ENCODE assay signal across 25 cellular contexts in genomic region chr2:89781962-89782361, GRCh38.
A peak's percentile ranks its signal among the peaks of the same experiment; 100 is the strongest.
DNase-seq lines count a peak whose midpoint lies in the region; ATAC-seq, FAIRE-seq and TF ChIP-seq lines count a peak whose summit lies in the region.
"Had no signal": no experiment of that assay in that cellular context is flagged by ENCODE, and none has a peak within 500 bp of the region (broad histone marks: within the 10 kb centered on the region; RNA-seq: fewer than 3 reads in every experiment).

No MANE protein-coding gene starts in this region.

- H3K4me1 ChIP-seq in HepG2 (ENCODE audit: insufficient read depth, low read length): no peaks in the 10 kb centered on the region
- no peaks in the 10 kb centered on the region for H3K4me1 ChIP-seq in right lobe of liver
- no peaks in the 10 kb centered on the region for H3K4me1 ChIP-seq in GM12878 (ENCODE audit: control insufficient read depth, insufficient read depth, low read length)
- H3K4me1 ChIP-seq in liver (ENCODE audit: control insufficient read depth in 4 of 4, insufficient read depth in 4 of 4, low read length in 3 of 4): no peaks in the 10 kb centered on the region
- H3K4me1 ChIP-seq: BE2C, BLaER1 had no signal

- H3K27ac ChIP-seq in HepG2 (ENCODE audit: extremely low read length, insufficient read depth, low read length): no peak overlapping the region
- H3K27ac ChIP-seq in right lobe of liver: no peak overlapping the region
- H3K27ac ChIP-seq in GM12878 (ENCODE audit: control insufficient read depth, insufficient read depth): no peak overlapping the region
- no peak overlapping the region for H3K27ac ChIP-seq in liver (ENCODE audit: low read depth in 1 of 2, low read length in 2 of 2)
- H3K27ac ChIP-seq: BLaER1 had no signal

- H2AFZ ChIP-seq in HepG2 (ENCODE audit: low read length) (no peak overlapping the region), GM12878 (ENCODE audit: control insufficient read depth, low read depth, low read length) (no peak overlapping the region)

- no peak overlapping the region for H3K4me3 ChIP-seq in HepG2 (replicated peaks in 1 of 3; ENCODE audit: insufficient read depth in 1 of 3, low read depth in 2 of 3, low read length in 3 of 3)
- no peak overlapping the region for H3K4me3 ChIP-seq in right lobe of liver
- H3K4me3 ChIP-seq in GM12878: no peak overlapping the region
- H3K4me3 ChIP-seq in liver (ENCODE audit: low read depth in 1 of 3, low read length in 3 of 3): peak overlapping the region in 2 of 3 donors; percentile 1 to 25
- H3K4me3 ChIP-seq: BLaER1 had no signal

- H3K9me3 ChIP-seq in HepG2 (ENCODE audit: low read length) (peaks cover 100% of the 10 kb centered on the region), right lobe of liver (peaks cover 4 to 85% (median 17%) of the 10 kb centered on the region in 4 donors), GM12878 (replicated peaks; ENCODE audit: control insufficient read depth, insufficient read depth, low read length) (peaks cover 6% of the 10 kb centered on the region; the same call in 2 of the 3 replicates), liver (ENCODE audit: control insufficient read depth in 4 of 4, low read length in 3 of 4) (peaks cover 8 to 96% (median 66%) of the 10 kb centered on the region in 4 donors)

- FAIRE-seq in HepG2 (lab: Jason Lieb, UNC) (no peak), GM12878 (lab: Jason Lieb, UNC) (no peak)
- FAIRE-seq: A204.1, GM12891 had no signal

- peaks cover 50 to 99% (median 93%) of the 10 kb centered on the region in 6 donors for H3K9me3 Mint-ChIP-seq in immature natural killer cell

- TF ChIP-seq EP300 in HepG2 (IDR thresholded peaks at IDR 0.05; ENCODE audit: low read depth in 2 of 2, low read length in 2 of 2) (no peak), HepG2 (CRISPR knock-in tag; IDR thresholded peaks at IDR 0.05; ENCODE audit: borderline replicate concordance) (no peak), GM12878 (IDR thresholded peaks at IDR 0.05; ENCODE audit: borderline replicate concordance in 1 of 2, control insufficient read depth in 1 of 2, low read depth in 2 of 2, low read length in 2 of 2) (no peak)

- no peak for ATAC-seq in HepG2
- no peak for ATAC-seq in right lobe of liver
- ATAC-seq in GM12878: no peak

- H3K4me1 Mint-ChIP-seq in immature natural killer cell: no peaks in the 10 kb centered on the region
- H3K4me1 Mint-ChIP-seq: CD14-positive monocyte; CD4-positive, CD25-positive, alpha-beta regulatory T cell; CD8-positive, alpha-beta memory T cell had no signal

- no peaks in the 10 kb centered on the region for H3K27me3 ChIP-seq in HepG2 (ENCODE audit: control insufficient read depth in 1 of 2, insufficient read depth in 2 of 2, low read length in 2 of 2)
- H3K27me3 ChIP-seq in right lobe of liver: no peaks in the 10 kb centered on the region
- H3K27me3 ChIP-seq in GM12878 (replicated peaks in 1 of 2; ENCODE audit: control insufficient read depth in 2 of 2, insufficient read depth in 2 of 2, low read length in 1 of 2): no peaks in the 10 kb centered on the region
- no peaks in the 10 kb centered on the region for H3K27me3 ChIP-seq in liver (ENCODE audit: control insufficient read depth in 4 of 4, insufficient read depth in 4 of 4, low read length in 3 of 4)
- H3K27me3 ChIP-seq: BE2C, BLaER1 had no signal

- H3K79me2 ChIP-seq in HepG2 (ENCODE audit: insufficient read depth, low read length) (no peaks in the 10 kb centered on the region), GM12878 (ENCODE audit: control insufficient read depth, insufficient read depth, low read length) (no peaks in the 10 kb centered on the region)

- TF ChIP-seq POLR2A in HepG2 (IDR thresholded peaks at IDR 0.05; ENCODE audit: insufficient read depth in 1 of 2, low read depth in 2 of 2, low read length in 2 of 2) (no peak), right lobe of liver (IDR thresholded peaks at IDR 0.05) (no peak), GM12878 (IDR thresholded peaks at IDR 0.05; ENCODE audit: low read depth, low read length) (no peak)

- peaks cover 3 to 6% (median 5%) of the 10 kb centered on the region in 3 donors for H3K27me3 Mint-ChIP-seq in immature natural killer cell (ENCODE audit: low read depth in 3 of 3)
- H3K27me3 Mint-ChIP-seq: CD4-positive, alpha-beta memory T cell; CD4-positive, CD25-positive, alpha-beta regulatory T cell had no signal

- H3K36me3 Mint-ChIP-seq in immature natural killer cell: peaks cover 29 to 40% (median 39%) of the 10 kb centered on the region in 3 donors
- H3K36me3 Mint-ChIP-seq: CD14-positive monocyte had no signal

- RAD21 ChIA-PET in GM12878 (lab: Charles Lee; ENCODE audit: unreplicated experiment): no interaction called here

- POLR2A ChIA-PET in HepG2 (lab: Yijun Ruan, JAX) (no interaction called here), GM12878 (lab: Charles Lee) (no interaction called here)

- H3K9ac ChIP-seq in HepG2 (ENCODE audit: insufficient read depth, low read depth, low read length) (no peak overlapping the region), GM12878 (ENCODE audit: control insufficient read depth, insufficient read depth, low read length) (no peak overlapping the region), liver (ENCODE audit: low read depth in 1 of 2, low read length in 2 of 2) (no peak overlapping the region)
- H3K9ac ChIP-seq: BLaER1 had no signal

- TF ChIP-seq CTCF in HepG2 (CRISPR knock-in tag; IDR thresholded peaks at IDR 0.05) (no peak), right lobe of liver (IDR thresholded peaks at IDR 0.05) (no peak), GM12878 (IDR thresholded peaks at IDR 0.05 in 2 of 3, conservative IDR thresholded peaks at IDR 0.05 in 1 of 3; ENCODE audit: control insufficient read depth in 2 of 3, extremely low read depth in 1 of 3, insufficient read depth in 1 of 3, low read depth in 3 of 3, low read length in 3 of 3) (no peak), liver (IDR thresholded peaks at IDR 0.05; ENCODE audit: low read depth, low read length, missing input control) (no peak)

- no TSS peak for BruUV-seq in HepG2 (replicated peaks; lab: Mats Ljungman, UMichigan)
- BruUV-seq in GM12878 (replicated peaks; lab: Mats Ljungman, UMichigan): no TSS peak

- DNase-seq in HepG2 (ENCODE audit: low spot score) (no peak), right lobe of liver (no peak), GM12878 (ENCODE audit: low read depth, low spot score) (no peak), immature natural killer cell (no peak)
- DNase-seq in stimulated activated CD4-positive, alpha-beta T cell treated with anti-CD3 and anti-CD28 coated beads, Interleukin-4, amount 100 ng/mL, for 1 hour: no peak
- DNase-seq: 8988T; ACHN; BE2C; C1 segment of cervical spinal cord; CD4-positive, alpha-beta memory T cell; CD4-positive, CD25-positive, alpha-beta regulatory T cell; CD8-positive, alpha-beta memory T cell; COR-L47; DMS 273 treated with DMSO at 0.1 percent for 48 hours; DMS153; DMS53; DMS79; DND-41; EL; GDM1 had no signal

- H3K36me3 ChIP-seq in HepG2 (replicated peaks in 1 of 2; ENCODE audit: control insufficient read depth in 1 of 2, insufficient read depth in 2 of 2, low read length in 2 of 2) (no peaks in the 10 kb centered on the region), right lobe of liver (no peaks in the 10 kb centered on the region), GM12878 (ENCODE audit: control insufficient read depth in 2 of 2, insufficient read depth in 2 of 2, low read length in 1 of 2) (no peaks in the 10 kb centered on the region), liver (ENCODE audit: control insufficient read depth in 4 of 4, insufficient read depth in 3 of 4, low read depth in 1 of 4, low read length in 3 of 4) (no peaks in the 10 kb centered on the region)
- H3K36me3 ChIP-seq: BE2C, BLaER1 had no signal

- H3K27ac Mint-ChIP-seq in immature natural killer cell: no peak overlapping the region
- H3K27ac Mint-ChIP-seq: CD14-positive monocyte; CD4-positive, alpha-beta memory T cell; CD4-positive, CD25-positive, alpha-beta regulatory T cell; CD8-positive, alpha-beta memory T cell had no signal

- H4K20me1 ChIP-seq in HepG2 (ENCODE audit: insufficient read depth, low read length): no peaks in the 10 kb centered on the region
- H4K20me1 ChIP-seq in GM12878 (ENCODE audit: control insufficient read depth, insufficient read depth): no peaks in the 10 kb centered on the region
- H4K20me1 ChIP-seq: BLaER1 had no signal

- H3K4me2 ChIP-seq in HepG2 (ENCODE audit: low read depth, low read length) (no peak overlapping the region), GM12878 (ENCODE audit: control insufficient read depth, insufficient read depth) (no peak overlapping the region)
- H3K4me2 ChIP-seq: BLaER1 had no signal

- CTCF ChIA-PET in HepG2 (lab: Yijun Ruan, JAX; ENCODE audit: low intra/inter-chr PET ratio, low total read pairs): no interaction called here
- CTCF ChIA-PET in GM12878 (lab: Yijun Ruan, JAX): no interaction called here

- intact Hi-C loops in HepG2 (cut with micrococcal nuclease; ENCODE audit: unreplicated experiment) (no loop called here), right lobe of liver (cut with DNase I) (no loop called here), GM12878 (cut with micrococcal nuclease; ENCODE audit: unreplicated experiment) (no loop called here)

- SMC1A ChIA-PET in GM12878 (lab: Charles Lee; ENCODE audit: uncharacterized antibody, unreplicated experiment): no interaction called here

- H3K4me3 Mint-ChIP-seq in immature natural killer cell: peak overlapping the region in 1 of 5 donors; percentile 1
- H3K4me3 Mint-ChIP-seq: CD14-positive monocyte; CD4-positive, alpha-beta memory T cell; CD4-positive, CD25-positive, alpha-beta regulatory T cell; CD8-positive, alpha-beta memory T cell had no signal

- in situ Hi-C loops in HepG2 (cut with HindIII; ENCODE audit: extremely low pct_ligation_motif_present, low pct_unique_long_range_greater_than_20kb) (no loop called here), GM12878 (cut with MboI) (no loop called here)

- TF ChIP-seq RAD21 in HepG2 (CRISPR knock-in tag; IDR thresholded peaks at IDR 0.05) (no peak), GM12878 (IDR thresholded peaks at IDR 0.05; ENCODE audit: insufficient read depth, low read depth, low read length) (no peak), liver (IDR thresholded peaks at IDR 0.05) (no peak)

- WGBS in HepG2 (ENCODE audit: low lambda C conversion rate): 2% methylated on average over 5 of the region's 5 CpGs
- whole genome bisulfite sequencing in right lobe of liver (ENCODE audit: insufficient coverage, low coverage, low lambda C conversion rate, missing lambda C conversion rate): 23% methylated on average over 5 of the region's 5 CpGs
- 18% methylated on average over 5 of the region's 5 CpGs for WGBS in GM12878 (ENCODE audit: insufficient coverage, insufficient replicate concordance, low lambda C conversion rate, missing lambda C conversion rate)
- 47% methylated on average over 5 of the region's 5 CpGs for WGBS in liver

TF ChIP-seq in HepG2, 621 proteins besides CTCF, POLR2A, EP300 and RAD21 (continues in another document):
- peak; percentile 28 for TF ChIP-seq PHB2 (IDR thresholded peaks at IDR 0.05; ENCODE audit: partially characterized antibody)

TF ChIP-seq in GM12878, 131 proteins besides CTCF, POLR2A, EP300 and RAD21 (continues in another document):
- no peak for TF ChIP-seq SUZ12 (IDR thresholded peaks at IDR 0.05; ENCODE audit: unreplicated experiment)

TF ChIP-seq in liver, 16 proteins besides CTCF, POLR2A, EP300 and RAD21:
- TF ChIP-seq, protein P1, sequence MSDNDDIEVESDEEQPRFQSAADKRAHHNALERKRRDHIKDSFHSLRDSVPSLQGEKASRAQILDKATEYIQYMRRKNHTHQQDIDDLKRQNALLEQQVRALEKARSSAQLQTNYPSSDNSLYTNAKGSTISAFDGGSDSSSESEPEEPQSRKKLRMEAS (IDR thresholded peaks at IDR 0.05): no peak

Comparison
In these comparisons a context has a peak if more than half of its experiments do, and no peak if none do; other contexts are left out.
1. H3K4me3 ChIP-seq: peak in liver (2 of 3); none in HepG2 (0 of 3), right lobe of liver (0 of 3) and GM12878 (single experiment).